In genomic region chr1:9715536-9716226, GRCh38 we compare ENCODE assay signal across 13 cellular contexts.
DNase-seq lines count a peak whose midpoint lies in the region; ATAC-seq, FAIRE-seq and TF ChIP-seq lines count a peak whose summit lies in the region.
"Had no signal": no experiment of that assay in that cellular context is flagged by ENCODE, and none has a peak within 500 bp of the region (broad histone marks: within the 10 kb centered on the region; RNA-seq: fewer than 3 reads in every experiment).

No MANE protein-coding gene starts in this region.

- peak overlapping the region; percentile 83 for H3K4me3 Mint-ChIP-seq in activated T-cell treated with anti-CD3 and anti-CD28 coated beads, Interleukin-2, amount 50 U/mL, for 24 hours
- H3K4me3 Mint-ChIP-seq in effector memory CD8-positive, alpha-beta T cell = peak overlapping the region; percentile 79 to 85

- POLR2A ChIA-PET in HepG2 (lab: Yijun Ruan, JAX) = interaction anchor here (3.4 kb wide), 1 partner anchor 27 kb away, joined by 35 read pairs; no protein-coding TSS in a partner anchor

- peak overlapping the region; percentile 97 for H3K27ac Mint-ChIP-seq in activated T-cell treated with anti-CD3 and anti-CD28 coated beads, Interleukin-2, amount 50 U/mL, for 24 hours
- peak overlapping the region; percentile 91 to 93 for H3K27ac Mint-ChIP-seq in effector memory CD8-positive, alpha-beta T cell

- peak overlapping the region; percentile 97 for H3K4me2 ChIP-seq in HepG2 (ENCODE audit: low read depth, low read length)
- H3K4me2 ChIP-seq: A549, smooth muscle cell had no signal

- TF ChIP-seq EP300 in HepG2 (IDR thresholded peaks at IDR 0.05; ENCODE audit: low read depth in 2 of 2, low read length in 2 of 2) (no peak), HepG2 (CRISPR knock-in tag; IDR thresholded peaks at IDR 0.05; ENCODE audit: borderline replicate concordance) (no peak)

- H3K4me3 ChIP-seq in HepG2 (replicated peaks in 1 of 3; ENCODE audit: insufficient read depth in 1 of 3, low read depth in 2 of 3, low read length in 3 of 3) (peak overlapping the region in 1 of 3 experiments; percentile 83; a peak in 1 of 6 replicates), right lobe of liver (no peak overlapping the region), thymus (ENCODE audit: low read length) (no peak overlapping the region)
- H3K4me3 ChIP-seq: A549, smooth muscle cell had no signal

- no peaks in the 10 kb centered on the region for H4K20me1 ChIP-seq in HepG2 (ENCODE audit: insufficient read depth, low read length)

- TF ChIP-seq RAD21 in HepG2 (CRISPR knock-in tag; IDR thresholded peaks at IDR 0.05) = no peak

- intact Hi-C loops in HepG2 (cut with micrococcal nuclease; ENCODE audit: unreplicated experiment) = no loop called here
- intact Hi-C loops in right lobe of liver (cut with DNase I) = no loop called here

- no peak overlapping the region for H2AFZ ChIP-seq in HepG2 (ENCODE audit: low read length)

- H3K36me3 Mint-ChIP-seq in activated T-cell treated with anti-CD3 and anti-CD28 coated beads, Interleukin-2, amount 50 U/mL, for 24 hours (ENCODE audit: low read depth) = peaks cover 93% of the 10 kb centered on the region
- peaks cover 93% of the 10 kb centered on the region for H3K36me3 Mint-ChIP-seq in effector memory CD8-positive, alpha-beta T cell (ENCODE audit: insufficient read depth)

- DNase-seq in HepG2 (ENCODE audit: low spot score) (no peak), right lobe of liver (no peak), GM19239 (ENCODE audit: insufficient read length, low spot score) (no peak), OCI-M2 (lab: John Stamatoyannopoulos, UW; ENCODE audit: unreplicated experiment) (no peak)
- DNase-seq in activated T-cell treated with anti-CD3 and anti-CD28 coated beads, Interleukin-2, amount 50 U/mL, for 24 hours = peak; percentile 72
- DNase-seq in effector memory CD8-positive, alpha-beta T cell = peak in 2 of 3 experiments; percentile 38 to 49
- DNase-seq: MM.1S, NCI-H510A treated with DMSO at 0.1 percent for 48 hours, stomach had no signal

- peaks cover 73% of the 10 kb centered on the region for H3K4me1 Mint-ChIP-seq in activated T-cell treated with anti-CD3 and anti-CD28 coated beads, Interleukin-2, amount 50 U/mL, for 24 hours (ENCODE audit: low read depth)
- peaks cover 35 to 50% of the 10 kb centered on the region in 2 donors for H3K4me1 Mint-ChIP-seq in effector memory CD8-positive, alpha-beta T cell (ENCODE audit: low read depth in 2 of 2)

- no peaks in the 10 kb centered on the region for H3K9me3 ChIP-seq in HepG2 (ENCODE audit: low read length)
- no peaks in the 10 kb centered on the region for H3K9me3 ChIP-seq in right lobe of liver
- H3K9me3 ChIP-seq in thymus (ENCODE audit: control insufficient read depth) = no peaks in the 10 kb centered on the region
- H3K9me3 ChIP-seq: A549, stomach had no signal

- TF ChIP-seq CTCF in HepG2 (CRISPR knock-in tag; IDR thresholded peaks at IDR 0.05) = no peak
- TF ChIP-seq CTCF in right lobe of liver (IDR thresholded peaks at IDR 0.05) = no peak

- TF ChIP-seq POLR2A in HepG2 (IDR thresholded peaks at IDR 0.05; ENCODE audit: insufficient read depth in 1 of 2, low read depth in 2 of 2, low read length in 2 of 2) (no peak), right lobe of liver (IDR thresholded peaks at IDR 0.05) (no peak)

- over 99% methylated on average over 22 of the region's 40 CpGs for WGBS in HepG2 (ENCODE audit: low lambda C conversion rate)
- 88% methylated on average over 13 of the region's 40 CpGs for WGBS in right lobe of liver (ENCODE audit: insufficient coverage, low coverage, low lambda C conversion rate, missing lambda C conversion rate)
- 93% methylated on average over 40 of the region's 40 CpGs for WGBS in thymus

- H3K27ac ChIP-seq in HepG2 (ENCODE audit: extremely low read length, insufficient read depth, low read length) (peak overlapping the region; percentile 97), right lobe of liver (no peak overlapping the region), thymus (ENCODE audit: low read depth) (peak overlapping the region; percentile 49)
- H3K27ac ChIP-seq: A549 had no signal

- in situ Hi-C loops in HepG2 (cut with HindIII; ENCODE audit: extremely low pct_ligation_motif_present, low pct_unique_long_range_greater_than_20kb) = no loop called here

- CTCF ChIA-PET in HepG2 (lab: Yijun Ruan, JAX; ENCODE audit: low intra/inter-chr PET ratio, low total read pairs) = interaction anchor here (2.1 kb wide), 1 partner anchor 89 kb away, joined by 12 read pairs; no protein-coding TSS in a partner anchor

- ATAC-seq in HepG2 = no peak
- no peak for ATAC-seq in right lobe of liver
- peak; percentile 22 for ATAC-seq in effector memory CD8-positive, alpha-beta T cell (replicated peaks)
- ATAC-seq in HG02588 (IDR thresholded peaks at IDR 0.05; ENCODE audit: unreplicated experiment) = no peak
- ATAC-seq: A549 had no signal

- no TSS peak for BruUV-seq in HepG2 (replicated peaks; lab: Mats Ljungman, UMichigan)

- no peaks in the 10 kb centered on the region for H3K9me3 Mint-ChIP-seq in activated T-cell treated with anti-CD3 and anti-CD28 coated beads, Interleukin-2, amount 50 U/mL, for 24 hours
- no peaks in the 10 kb centered on the region for H3K9me3 Mint-ChIP-seq in effector memory CD8-positive, alpha-beta T cell

- no peak overlapping the region for H3K9ac ChIP-seq in HepG2 (ENCODE audit: insufficient read depth, low read depth, low read length)

- no peaks in the 10 kb centered on the region for H3K27me3 Mint-ChIP-seq in activated T-cell treated with anti-CD3 and anti-CD28 coated beads, Interleukin-2, amount 50 U/mL, for 24 hours
- H3K27me3 Mint-ChIP-seq in effector memory CD8-positive, alpha-beta T cell = no peaks in the 10 kb centered on the region

- no peak for FAIRE-seq in HepG2 (lab: Jason Lieb, UNC)
- FAIRE-seq in GM19239 (lab: Jason Lieb, UNC) = no peak
- FAIRE-seq: A549 had no signal

- H3K27me3 ChIP-seq in HepG2 (ENCODE audit: control insufficient read depth in 1 of 2, insufficient read depth in 2 of 2, low read length in 2 of 2) = no peaks in the 10 kb centered on the region
- no peaks in the 10 kb centered on the region for H3K27me3 ChIP-seq in right lobe of liver
- no peaks in the 10 kb centered on the region for H3K27me3 ChIP-seq in thymus (ENCODE audit: control insufficient read depth, insufficient read depth)
- H3K27me3 ChIP-seq: stomach had no signal

- H3K4me1 ChIP-seq in HepG2 (ENCODE audit: insufficient read depth, low read length) (peaks cover 42% of the 10 kb centered on the region), right lobe of liver (no peaks in the 10 kb centered on the region), thymus (ENCODE audit: control insufficient read depth, insufficient read depth, low read length) (peaks cover 34% of the 10 kb centered on the region)

- H3K36me3 ChIP-seq in HepG2 (replicated peaks in 1 of 2; ENCODE audit: control insufficient read depth in 1 of 2, insufficient read depth in 2 of 2, low read length in 2 of 2) (peaks cover 0 to 9% of the 10 kb centered on the region in 2 experiments; a peak in 3 of 5 replicates), right lobe of liver (no peaks in the 10 kb centered on the region), thymus (ENCODE audit: control insufficient read depth, insufficient read depth) (peaks cover 35% of the 10 kb centered on the region)

- H3K79me2 ChIP-seq in HepG2 (ENCODE audit: insufficient read depth, low read length) = peaks cover 16% of the 10 kb centered on the region

TF ChIP-seq in HepG2, 621 proteins besides CTCF, POLR2A, EP300 and RAD21 (continues in another document):
- TF ChIP-seq ZNF383 (CRISPR knock-in tag; IDR thresholded peaks at IDR 0.05; ENCODE audit: borderline replicate concordance) (no peak), DNMT3B (CRISPR knock-in tag; conservative IDR thresholded peaks at IDR 0.05) (no peak), TFE3 (CRISPR knock-in tag; IDR thresholded peaks at IDR 0.05) (no peak), ZBTB38 (CRISPR knock-in tag; IDR thresholded peaks at IDR 0.05) (peak; percentile 86), HNRNPUL1 (IDR thresholded peaks at IDR 0.05; ENCODE audit: low read depth, low read length) (no peak), RBFOX2 (IDR thresholded peaks at IDR 0.05; ENCODE audit: low read depth, low read length) (peak; percentile 47; the same call in 1 of the 2 replicates), HDAC1 (CRISPR knock-in tag; IDR thresholded peaks at IDR 0.05) (no peak), ZNF263 (CRISPR knock-in tag; IDR thresholded peaks at IDR 0.05) (peak; percentile 48; the same call in 1 of the 2 replicates), MXD1 (CRISPR knock-in tag; IDR thresholded peaks at IDR 0.05) (no peak), AKAP8 (CRISPR knock-in tag; IDR thresholded peaks at IDR 0.05) (0 out of 2 replicates have a peak, but pooled peaks have one; percentile 42), ZNF768 (CRISPR knock-in tag; IDR thresholded peaks at IDR 0.05) (peak; percentile 15; the same call in 1 of the 2 replicates), ZNF660 (CRISPR knock-in tag; IDR thresholded peaks at IDR 0.05; ENCODE audit: borderline replicate concordance, low read depth) (no peak), THAP7 (CRISPR knock-in tag; IDR thresholded peaks at IDR 0.05) (no peak), GTF2F1 (IDR thresholded peaks at IDR 0.05; ENCODE audit: low read length) (no peak), AGO2 (optimal IDR thresholded peaks at IDR 0.05; ENCODE audit: low read depth, low read length) (peak; percentile 89)

Comparison
In these comparisons a context has a peak if more than half of its experiments do, and no peak if none do; other contexts are left out.
1. H3K27ac ChIP-seq: peak in HepG2 (single experiment) and thymus (single experiment); none in right lobe of liver (0 of 3).
2. DNase-seq: peak in activated T-cell treated with anti-CD3 and anti-CD28 coated beads, Interleukin-2, amount 50 U/mL, for 24 hours (single experiment) and effector memory CD8-positive, alpha-beta T cell (2 of 3); none in HepG2 (single experiment), right lobe of liver (0 of 3), GM19239 (single experiment) and OCI-M2 (single experiment).